In genomic region chr3:17974206-17974841, GRCh38 we compare ENCODE assay signal across 16 cellular contexts.
A peak's percentile ranks its signal among the peaks of the same experiment; 100 is the strongest.
DNase-seq lines count a peak whose midpoint lies in the region; ATAC-seq, FAIRE-seq and TF ChIP-seq lines count a peak whose summit lies in the region.
"Had no signal": no experiment of that assay in that cellular context is flagged by ENCODE, and none has a peak within 500 bp of the region (broad histone marks: within the 10 kb centered on the region; RNA-seq: fewer than 3 reads in every experiment).

No MANE protein-coding gene starts in this region.

- H3K4me2 ChIP-seq in K562 (ENCODE audit: insufficient read depth, low read length) = no peak overlapping the region

- BruUV-seq in K562 (replicated peaks; lab: Mats Ljungman, UMichigan) = no TSS peak

- DNase-seq in EH (ENCODE audit: low read depth) (peak; percentile 7), NB4 (ENCODE audit: low read depth) (peak; percentile 54), K562 (ENCODE audit: extremely low read depth in 1 of 4, low spot score in 3 of 4) (peak in 1 of 4 experiments; percentile 5), nephron progenitor cell (no peak), NCI-H2107 (lab: John Stamatoyannopoulos, UW) (no peak)
- DNase-seq in stimulated activated CD8-positive, alpha-beta memory T cell treated with anti-CD3 and anti-CD28 coated beads, Interleukin-4, amount 100 ng/mL, for 48 hours = no peak
- DNase-seq in activated CD8-positive, alpha-beta memory T cell treated with anti-CD3 and anti-CD28 coated beads, Interleukin-2, amount 50 U/mL, for 48 hours = no peak
- DNase-seq: activated CD8-positive, alpha-beta memory T cell treated with anti-CD3 and anti-CD28 coated beads, Interleukin-2, amount 10 ng/mL, durations not matched to agents 7 days and 5 days; activated naive CD4-positive, alpha-beta T cell treated with anti-CD3 and anti-CD28 coated beads, Interleukin-2, amount 50 U/mL, for 16 hours; central memory CD4-positive, alpha-beta T cell; lower lobe of right lung; NCI-H1436; NCI-H510A; SJCRH30 had no signal

- CTCF ChIA-PET in K562 (lab: Yijun Ruan, JAX; ENCODE audit: low intra/inter-chr PET ratio) = no interaction called here

- H3K27ac ChIP-seq in K562 (ENCODE audit: extremely low read depth, low read depth, low read length) = no peak overlapping the region
- H3K27ac ChIP-seq: lower lobe of right lung, SJCRH30 had no signal

- no peaks in the 10 kb centered on the region for H3K9me3 ChIP-seq in K562 (replicated peaks; ENCODE audit: control insufficient read depth, insufficient read depth, low read depth, low read length)
- H3K9me3 ChIP-seq: lower lobe of right lung, SJCRH30 had no signal

- H3K9ac ChIP-seq in K562 (ENCODE audit: insufficient read depth in 1 of 2, low read depth in 2 of 2, low read length in 2 of 2) = no peak overlapping the region

- H3K36me3 Mint-ChIP-seq in nephron progenitor cell (ENCODE audit: low read depth) = no peaks in the 10 kb centered on the region
- H3K36me3 Mint-ChIP-seq: activated CD8-positive, alpha-beta memory T cell treated with anti-CD3 and anti-CD28 coated beads, Interleukin-2, amount 10 ng/mL, durations not matched to agents 7 days and 5 days had no signal

- H3K9me3 Mint-ChIP-seq in nephron progenitor cell = no peaks in the 10 kb centered on the region
- H3K9me3 Mint-ChIP-seq: stimulated activated naive CD8-positive, alpha-beta T cell treated with anti-CD3 and anti-CD28 coated beads, Interleukin-15, Interleukin-2, amounts not matched to agents 100 ng/mL and 50 ng/mL, for 24 hours had no signal

- H3K4me1 Mint-ChIP-seq in nephron progenitor cell = peaks cover 32% of the 10 kb centered on the region
- H3K4me1 Mint-ChIP-seq: activated CD8-positive, alpha-beta memory T cell treated with anti-CD3 and anti-CD28 coated beads, Interleukin-2, amount 10 ng/mL, durations not matched to agents 7 days and 5 days had no signal

- FAIRE-seq in K562 (lab: Jason Lieb, UNC) = no peak

- H3K4me3 Mint-ChIP-seq in nephron progenitor cell = no peak overlapping the region
- H3K4me3 Mint-ChIP-seq: activated CD8-positive, alpha-beta memory T cell treated with anti-CD3 and anti-CD28 coated beads, Interleukin-2, amount 10 ng/mL, durations not matched to agents 7 days and 5 days; stimulated activated naive CD8-positive, alpha-beta T cell treated with anti-CD3 and anti-CD28 coated beads, Interleukin-15, Interleukin-2, amounts not matched to agents 100 ng/mL and 50 ng/mL, for 24 hours had no signal

- H3K27me3 ChIP-seq in K562 (ENCODE audit: control insufficient read depth in 2 of 2, insufficient read depth in 2 of 2, low read length in 2 of 2) = no peaks in the 10 kb centered on the region
- H3K27me3 ChIP-seq: SJCRH30 had no signal

- no peaks in the 10 kb centered on the region for H3K36me3 ChIP-seq in K562 (ENCODE audit: control insufficient read depth, insufficient read depth, low read length)
- H3K36me3 ChIP-seq: lower lobe of right lung, SJCRH30 had no signal

- TF ChIP-seq CTCF in NB4 (IDR thresholded peaks at IDR 0.05; ENCODE audit: low read depth, low read length) (peak; percentile 20), K562 (IDR thresholded peaks at IDR 0.05 in 2 of 3, conservative IDR thresholded peaks at IDR 0.05 in 1 of 3; ENCODE audit: insufficient read depth in 2 of 3, low read depth in 1 of 3, low read length in 3 of 3) (peak in 2 of 3 experiments; percentile 15 to 29; a peak in 1 of 6 replicates), nephron progenitor cell (IDR thresholded peaks at IDR 0.05) (peak; percentile 9)

- H2AFZ ChIP-seq in K562 (ENCODE audit: low read depth, low read length) = no peak overlapping the region

- no peaks in the 10 kb centered on the region for H3K4me1 ChIP-seq in K562 (replicated peaks in 1 of 2; ENCODE audit: control insufficient read depth in 2 of 2, insufficient read depth in 2 of 2, low read length in 2 of 2)
- H3K4me1 ChIP-seq: lower lobe of right lung, SJCRH30 had no signal

- TF ChIP-seq EP300 in K562 (IDR thresholded peaks at IDR 0.05; ENCODE audit: low read length) = no peak

- H4K20me1 ChIP-seq in K562 (replicated peaks; ENCODE audit: control insufficient read depth, insufficient read depth, low read length) = no peaks in the 10 kb centered on the region

- H3K9me1 ChIP-seq in K562 (ENCODE audit: control insufficient read depth, insufficient read depth, low read length) = no peaks in the 10 kb centered on the region

- TF ChIP-seq POLR2A in NB4 (IDR thresholded peaks at IDR 0.05; ENCODE audit: extremely low read depth, insufficient read length) = no peak
- TF ChIP-seq POLR2A in K562 (conservative IDR thresholded peaks at IDR 0.05) = no peak

- H3K4me3 ChIP-seq in NB4 (ENCODE audit: low read depth, low read length) = no peak overlapping the region
- H3K4me3 ChIP-seq in K562 = no peak overlapping the region
- H3K4me3 ChIP-seq: lower lobe of right lung, SJCRH30 had no signal

- no peaks in the 10 kb centered on the region for H3K79me2 ChIP-seq in K562 (ENCODE audit: control insufficient read depth, insufficient read depth, low read length)

- in situ Hi-C loops in K562 (cut with MboI) = no loop called here

- H3K27ac Mint-ChIP-seq in nephron progenitor cell = no peak overlapping the region
- H3K27ac Mint-ChIP-seq: activated CD8-positive, alpha-beta memory T cell treated with anti-CD3 and anti-CD28 coated beads, Interleukin-2, amount 10 ng/mL, durations not matched to agents 7 days and 5 days; stimulated activated naive CD8-positive, alpha-beta T cell treated with anti-CD3 and anti-CD28 coated beads, Interleukin-15, Interleukin-2, amounts not matched to agents 100 ng/mL and 50 ng/mL, for 24 hours had no signal

- WGBS in K562 (ENCODE audit: insufficient coverage, low coverage, missing lambda C conversion rate) = 0% methylated on average over 1 of the region's 1 CpG

- TF ChIP-seq RAD21 in K562 (CRISPR knock-in tag; conservative IDR thresholded peaks at IDR 0.05 in 1 of 2, IDR thresholded peaks at IDR 0.05 in 1 of 2) = no peak; a peak in 1 of 4 replicates

- peak; percentile 44; the same call in 1 of the 3 replicates for ATAC-seq in K562
- ATAC-seq in GM21515 (IDR thresholded peaks at IDR 0.05; ENCODE audit: unreplicated experiment) = no peak
- ATAC-seq: activated CD8-positive, alpha-beta memory T cell treated with anti-CD3 and anti-CD28 coated beads, Interleukin-2, amount 10 ng/mL, durations not matched to agents 7 days and 5 days; lower lobe of right lung had no signal

- intact Hi-C loops in K562 (cut with micrococcal nuclease) = loop anchor here (10.0 kb wide), 1 partner anchor 540 kb away; no protein-coding TSS in a partner anchor

- no peaks in the 10 kb centered on the region for H3K27me3 Mint-ChIP-seq in nephron progenitor cell (ENCODE audit: low read depth, poor library complexity)
- H3K27me3 Mint-ChIP-seq: stimulated activated naive CD8-positive, alpha-beta T cell treated with anti-CD3 and anti-CD28 coated beads, Interleukin-15, Interleukin-2, amounts not matched to agents 100 ng/mL and 50 ng/mL, for 24 hours had no signal

- POLR2A ChIA-PET in K562 (lab: Yijun Ruan, JAX) = interaction anchor here (0.5 to 0.8 kb wide), 2 partner anchors 16 to 127 kb away, joined by 3 read pairs; no protein-coding TSS in a partner anchor

TF ChIP-seq in K562, 482 proteins besides CTCF, POLR2A, EP300 and RAD21 (continues in another document):
- TF ChIP-seq RBM34 (IDR thresholded peaks at IDR 0.05; ENCODE audit: borderline replicate concordance, insufficient read depth, low read length) (no peak), MTF1 (CRISPR knock-in tag; IDR thresholded peaks at IDR 0.05; ENCODE audit: borderline replicate concordance) (no peak), HMG20A (CRISPR knock-in tag; conservative IDR thresholded peaks at IDR 0.05) (no peak), ZNF445 (CRISPR knock-in tag; IDR thresholded peaks at IDR 0.05; ENCODE audit: low read depth) (no peak), XRCC3 (IDR thresholded peaks at IDR 0.05) (no peak), ZNF133 (CRISPR knock-in tag; IDR thresholded peaks at IDR 0.05) (no peak), KDM1A (IDR thresholded peaks at IDR 0.05) (no peak), MAFK (IDR thresholded peaks at IDR 0.05; ENCODE audit: low read length) (peak; percentile 91), HMGN3 (IDR thresholded peaks at IDR 0.05; ENCODE audit: borderline replicate concordance, extremely low read depth, insufficient read length, low read depth, low read length) (no peak), AFF1 (IDR thresholded peaks at IDR 0.05; ENCODE audit: low read depth in 1 of 2, partially characterized antibody in 2 of 2) (no peak), ZNF695 (CRISPR knock-in tag; IDR thresholded peaks at IDR 0.05) (no peak)

Comparison
In these comparisons a context has a peak if more than half of its experiments do, and no peak if none do; other contexts are left out.
1. DNase-seq: peak in EH (single experiment) and NB4 (single experiment); none in nephron progenitor cell (single experiment), stimulated activated CD8-positive, alpha-beta memory T cell treated with anti-CD3 and anti-CD28 coated beads, Interleukin-4, amount 100 ng/mL, for 48 hours (single experiment), NCI-H2107 (single experiment) and activated CD8-positive, alpha-beta memory T cell treated with anti-CD3 and anti-CD28 coated beads, Interleukin-2, amount 50 U/mL, for 48 hours (single experiment).
2. Peak in every context shown above with its lines, with median percentiles within 50 percentile points of each other: CTCF ChIP-seq.